In genomic region chr9:121650220-121651013, GRCh38 we compare ENCODE assay signal across 8 cellular contexts. TPM values are rescaled to one million over a fixed set of nuclear protein-coding genes. Genes with fewer than 3 reads are reported as not detected.
DNase-seq lines count a peak whose midpoint lies in the region; ATAC-seq and TF ChIP-seq lines count a peak whose summit lies in the region.

No MANE protein-coding gene starts in this region.

- peak; percentile 56 for DNase-seq in Calu3
- DNase-seq in M059J (ENCODE audit: low read depth): peak; percentile 35
- DNase-seq in immature natural killer cell: no peak
- peak; percentile 21 for DNase-seq in stimulated activated CD8-positive, alpha-beta memory T cell treated with anti-CD3 and anti-CD28 coated beads, Interleukin-7, amount 100 ng/mL, for 24 hours (ENCODE audit: low read depth)
- DNase-seq in NK-92 (lab: John Stamatoyannopoulos, UW; ENCODE audit: unreplicated experiment): no peak
- no peak for DNase-seq in AG08395 (ENCODE audit: low spot score)

- no peaks in the 10 kb centered on the region for H3K9me3 Mint-ChIP-seq in Calu3 (ENCODE audit: low read depth, unreplicated experiment)
- no peaks in the 10 kb centered on the region for H3K9me3 Mint-ChIP-seq in activated T-helper 17 cell treated with anti-CD3 and anti-CD28 coated beads, Interleukin-2, amount 50 U/mL, for 72 hours
- H3K9me3 Mint-ChIP-seq in immature natural killer cell: no peaks in the 10 kb centered on the region

- BruUV-seq in Calu3 (replicated peaks; lab: Mats Ljungman, UMichigan): no TSS peak

- no peak for ATAC-seq in activated T-helper 17 cell treated with anti-CD3 and anti-CD28 coated beads, Interleukin-2, amount 50 U/mL, for 72 hours (replicated peaks)
- ATAC-seq in GM19328 (IDR thresholded peaks at IDR 0.05; ENCODE audit: unreplicated experiment): no peak

- H3K36me3 Mint-ChIP-seq in Calu3 (ENCODE audit: insufficient read depth, unreplicated experiment) (peaks cover 16% of the 10 kb centered on the region), immature natural killer cell (no peaks in the 10 kb centered on the region)
- no peaks in the 10 kb centered on the region for H3K36me3 Mint-ChIP-seq in activated T-helper 17 cell treated with anti-CD3 and anti-CD28 coated beads, Interleukin-2, amount 50 U/mL, for 72 hours (ENCODE audit: low read depth)

- peaks cover 12% of the 10 kb centered on the region for H3K4me1 Mint-ChIP-seq in Calu3 (ENCODE audit: low read depth, unreplicated experiment)
- no peaks in the 10 kb centered on the region for H3K4me1 Mint-ChIP-seq in activated T-helper 17 cell treated with anti-CD3 and anti-CD28 coated beads, Interleukin-2, amount 50 U/mL, for 72 hours
- peaks cover 9 to 12% of the 10 kb centered on the region in 2 donors for H3K4me1 Mint-ChIP-seq in immature natural killer cell

- H3K27ac Mint-ChIP-seq in Calu3 (ENCODE audit: unreplicated experiment) (no peak overlapping the region), immature natural killer cell (no peak overlapping the region)
- H3K27ac Mint-ChIP-seq in activated T-helper 17 cell treated with anti-CD3 and anti-CD28 coated beads, Interleukin-2, amount 50 U/mL, for 72 hours: no peak overlapping the region

- H3K4me3 Mint-ChIP-seq in Calu3 (ENCODE audit: low read depth, unreplicated experiment) (peak overlapping the region; percentile 62), immature natural killer cell (peak overlapping the region; percentile 47 to 71 (median 49))
- peak overlapping the region; percentile 8 for H3K4me3 Mint-ChIP-seq in activated T-helper 17 cell treated with anti-CD3 and anti-CD28 coated beads, Interleukin-2, amount 50 U/mL, for 72 hours

- H3K27me3 Mint-ChIP-seq in Calu3 (ENCODE audit: unreplicated experiment) (no peaks in the 10 kb centered on the region), immature natural killer cell (ENCODE audit: low read depth in 3 of 3) (peaks cover 20 to 34% (median 27%) of the 10 kb centered on the region in 3 donors)
- H3K27me3 Mint-ChIP-seq in activated T-helper 17 cell treated with anti-CD3 and anti-CD28 coated beads, Interleukin-2, amount 50 U/mL, for 72 hours: peaks cover 48% of the 10 kb centered on the region

- intact Hi-C loops in Calu3 (cut with micrococcal nuclease; ENCODE audit: unreplicated experiment): no loop called here

- no peak for TF ChIP-seq CTCF in Calu3 (IDR thresholded peaks at IDR 0.05; ENCODE audit: unreplicated experiment)

- CTCF ChIA-PET in Calu3 (lab: Charles Lee): no interaction called here

RNA-seq across cellular contexts. Expression of gene DAB2IP, which starts 1.0 kb away (rescaled TPM):
- 56.3 and 59.0 TPM in 2 replicates for total RNA-seq in Calu3 (2022)
- 2.6 and 6.2 TPM in 2 replicates for total RNA-seq in M059J (2014; rRNA removed; shearing (Covaris generic))
- under 1 TPM in 1 of 2 donors, not detected in 1; 0.09 TPM for total RNA-seq in activated T-helper 17 cell treated with anti-CD3 and anti-CD28 coated beads, Interleukin-2, amount 50 U/mL, for 72 hours
- polyA plus RNA-seq in immature natural killer cell: 1 to 10 TPM in 1 of 3 donors, under 1 TPM in 1, not detected in 1; 0.06 to 1.1 TPM

Comparison
In these comparisons a context has a peak if more than half of its experiments do, and no peak if none do; other contexts are left out.
1. DNase-seq: peak in Calu3 (single experiment), M059J (single experiment) and stimulated activated CD8-positive, alpha-beta memory T cell treated with anti-CD3 and anti-CD28 coated beads, Interleukin-7, amount 100 ng/mL, for 24 hours (single experiment); none in immature natural killer cell (0 of 3), NK-92 (single experiment) and AG08395 (single experiment).
2. H3K4me3 Mint-ChIP-seq: peak in every context shown above with its lines; median percentile 62 in Calu3; 49 in immature natural killer cell; 8 in activated T-helper 17 cell treated with anti-CD3 and anti-CD28 coated beads, Interleukin-2, amount 50 U/mL, for 72 hours.